Comparison of ENCODE assay signal across 9 cellular contexts in genomic region chr20:11918280-11918952, GRCh38. TPM values are rescaled to one million over a fixed set of nuclear protein-coding genes. Genes with fewer than 3 reads are reported as not detected.
DNase-seq lines count a peak whose midpoint lies in the region; ATAC-seq and TF ChIP-seq lines count a peak whose summit lies in the region.
"Had no signal": no experiment of that assay in that cellular context is flagged by ENCODE, and none has a peak within 500 bp of the region (broad histone marks: within the 10 kb centered on the region; RNA-seq: fewer than 3 reads in every experiment).

No MANE protein-coding gene starts in this region.

- WGBS in GM23248 (ENCODE audit: low coverage in 1 of 2, low lambda C conversion rate in 2 of 2, missing lambda C conversion rate in 2 of 2), 2 experiments = 31 to 36% methylated on average over 6 of the region's 6 CpGs

- H3K36me3 ChIP-seq in GM23248 (ENCODE audit: low read depth) (0 out of 2 replicates have a peak, but pooled peaks cover 3% of the 10 kb centered on the region), left ventricle myocardium inferior (peaks cover 7% of the 10 kb centered on the region), gastrocnemius medialis (peaks cover 0 to 11% of the 10 kb centered on the region in 2 donors)

- H4K20me1 ChIP-seq in GM23248 (ENCODE audit: insufficient read depth) = 0 out of 2 replicates have a peak, but pooled peaks cover 5% of the 10 kb centered on the region

- peak overlapping the region in 1 of 7 donors; percentile 7 for H3K27ac Mint-ChIP-seq in CD14-positive monocyte
- H3K27ac Mint-ChIP-seq: activated naive CD4-positive, alpha-beta T cell treated with anti-CD3 and anti-CD28 coated beads for 36 hours had no signal

- DNase-seq in GM23248 = peak; percentile 2
- no peak for DNase-seq in left ventricle myocardium inferior
- no peak for DNase-seq in gastrocnemius medialis
- DNase-seq in CD14-positive monocyte (ENCODE audit: low spot score) = no peak
- no peak for DNase-seq in activated naive CD4-positive, alpha-beta T cell (lab: John Stamatoyannopoulos, UW)
- no peak for DNase-seq in AG20443 (ENCODE audit: low spot score)
- DNase-seq: activated naive CD4-positive, alpha-beta T cell treated with anti-CD3 and anti-CD28 coated beads for 36 hours had no signal

- H3K36me3 Mint-ChIP-seq in CD14-positive monocyte = peaks cover 9 to 13% of the 10 kb centered on the region in 2 donors

- H3K9me2 ChIP-seq in GM23248 (ENCODE audit: insufficient read depth) = no peaks in the 10 kb centered on the region

- TF ChIP-seq POLR2A in gastrocnemius medialis (IDR thresholded peaks at IDR 0.05) = no peak

- in situ Hi-C loops in GM23248 (cut with MboI) (no loop called here), gastrocnemius medialis (cut with MboI; ENCODE audit: low sequenced_read_pairs in 4 of 4) (loop anchor here in 1 of 4 donors (25.0 kb wide), 1 partner anchor 1256 kb away; the partner anchor contains the start of gene JAG1)

- H3K27me3 ChIP-seq in GM23248 (replicated peaks; ENCODE audit: insufficient read depth) (no peaks in the 10 kb centered on the region), left ventricle myocardium inferior (ENCODE audit: low read depth) (no peaks in the 10 kb centered on the region), gastrocnemius medialis (no peaks in the 10 kb centered on the region)

- no peak overlapping the region for H3K9ac ChIP-seq in GM23248

- peak overlapping the region in 1 of 2 donors; percentile 82 for H3K4me3 Mint-ChIP-seq in CD14-positive monocyte
- H3K4me3 Mint-ChIP-seq: activated naive CD4-positive, alpha-beta T cell treated with anti-CD3 and anti-CD28 coated beads for 36 hours had no signal

- peak overlapping the region; percentile 25 for H3K4me2 ChIP-seq in GM23248 (ENCODE audit: unreplicated experiment)

- H2AFZ ChIP-seq in GM23248 = peak overlapping the region; percentile 9; the same call in 1 of the 2 replicates

- no peaks in the 10 kb centered on the region for H3F3A ChIP-seq in GM23248 (ENCODE audit: insufficient read depth)

- H3K9me3 ChIP-seq in GM23248 (ENCODE audit: low read depth) (no peaks in the 10 kb centered on the region), left ventricle myocardium inferior (replicated peaks) (no peaks in the 10 kb centered on the region), gastrocnemius medialis (no peaks in the 10 kb centered on the region)

- no peaks in the 10 kb centered on the region for H3K27me3 Mint-ChIP-seq in CD14-positive monocyte (ENCODE audit: low read depth in 3 of 3)

- TF ChIP-seq CTCF in left ventricle myocardium inferior (IDR thresholded peaks at IDR 0.05; ENCODE audit: borderline replicate concordance) (no peak), gastrocnemius medialis (IDR thresholded peaks at IDR 0.05 in 4 of 5, conservative IDR thresholded peaks at IDR 0.05 in 1 of 5) (no peak), CD14-positive monocyte (IDR thresholded peaks at IDR 0.05) (no peak)

- H3K27ac ChIP-seq in GM23248 (no peak overlapping the region), angular gyrus (ENCODE audit: low read depth, low read length) (peak overlapping the region; percentile 94), left ventricle myocardium inferior (replicated peaks) (peak overlapping the region; percentile 79), gastrocnemius medialis (peak overlapping the region; percentile 4 to 50 (median 36))

- peaks cover 14% of the 10 kb centered on the region; the same call in 1 of the 2 replicates for H3K4me1 ChIP-seq in GM23248 (ENCODE audit: insufficient read depth)
- peaks cover 91% of the 10 kb centered on the region for H3K4me1 ChIP-seq in left ventricle myocardium inferior
- H3K4me1 ChIP-seq in gastrocnemius medialis = peaks cover 18 to 42% of the 10 kb centered on the region in 2 donors

- ATAC-seq in gastrocnemius medialis = peak in 1 of 2 donors; percentile 21
- ATAC-seq in HG02798 (IDR thresholded peaks at IDR 0.05; ENCODE audit: poor library complexity, unreplicated experiment) = no peak

- peaks cover 83% of the 10 kb centered on the region for H3K79me2 ChIP-seq in GM23248 (ENCODE audit: insufficient read depth)

- H3K9me3 Mint-ChIP-seq in CD14-positive monocyte = no peaks in the 10 kb centered on the region
- H3K9me3 Mint-ChIP-seq: activated naive CD4-positive, alpha-beta T cell treated with anti-CD3 and anti-CD28 coated beads for 36 hours had no signal

- H3K4me1 Mint-ChIP-seq in CD14-positive monocyte = peaks cover 19% of the 10 kb centered on the region

- H3K4me3 ChIP-seq in GM23248 (peak overlapping the region; percentile 37; the same call in 1 of the 2 replicates), left ventricle myocardium inferior (peak overlapping the region; percentile 67), gastrocnemius medialis (peak overlapping the region; percentile 38 to 47 (median 42))

- intact Hi-C loops in left ventricle myocardium inferior (cut with micrococcal nuclease) (no loop called here), gastrocnemius medialis (cut with DNase I; ENCODE audit: low total_unique reads) (no loop called here), CD14-positive monocyte (cut with micrococcal nuclease) (no loop called here)

RNA-seq across cellular contexts. Expression of gene BTBD3, which starts 0.7 kb away (rescaled TPM):
- 30.5 and 33.8 TPM in 2 replicates for total RNA-seq in GM23248 (2014; rRNA removed; shearing (Covaris generic))
- 11.4 and 12.5 TPM in 2 replicates for polyA plus RNA-seq in GM23248 (2016; fragmentation: Nextera tagmentation; extraction: Ambion mirVana)
- 28.3 TPM for total RNA-seq in left ventricle myocardium inferior
- total RNA-seq in gastrocnemius medialis = 10 to 100 TPM; 13.8 to 21.9 (median 14.8) TPM
- polyA plus RNA-seq in CD14-positive monocyte = 1 to 10 TPM; 4.4 to 5.5 TPM
